31 cellular contexts compared by ENCODE assay signal in genomic region chr2:228652366-228652765, GRCh38.
DNase-seq lines count a peak whose midpoint lies in the region; ATAC-seq and TF ChIP-seq lines count a peak whose summit lies in the region.
"Had no signal": no experiment of that assay in that cellular context is flagged by ENCODE, and none has a peak within 500 bp of the region (broad histone marks: within the 10 kb centered on the region; RNA-seq: fewer than 3 reads in every experiment).

No MANE protein-coding gene starts in this region.

- H3K36me3 ChIP-seq in GM23248 (ENCODE audit: low read depth), result no peaks in the 10 kb centered on the region
- H3K36me3 ChIP-seq: BLaER1 treated with 17β-estradiol and CSF1 and Interleukin-3, amounts not matched to agents 10 nM and 100 nM; prostate gland had no signal

- peak overlapping the region; percentile 45 for H3K4me2 ChIP-seq in GM23248 (ENCODE audit: unreplicated experiment)
- H3K4me2 ChIP-seq: BLaER1 treated with 17β-estradiol and CSF1 and Interleukin-3, amounts not matched to agents 10 nM and 100 nM; KMS-11 had no signal

- H3K9me2 ChIP-seq in GM23248 (ENCODE audit: insufficient read depth), result no peaks in the 10 kb centered on the region

- DNase-seq in A172 (ENCODE audit: low spot score) (peak; percentile 35), GM23248 (peak; percentile 52), fibroblast of the aortic adventitia (ENCODE audit: low read depth) (peak; percentile 50), NCI-H187 treated with DMSO at 0.1 percent for 48 hours (lab: John Stamatoyannopoulos, UW) (no peak), ACHN (no peak), cerebellum (ENCODE audit: low spot score) (no peak)
- DNase-seq in activated T-helper 1 cell treated with anti-CD3 and anti-CD28 coated beads, Interleukin-12 subunit alpha, Interleukin-12 subunit beta, Interleukin-2, Interleukin-4 antibody, amounts not matched to agents 30 ng/mL and 10 ng/mL and 1 ng/mL, durations not matched to agents 14 hours and 24 hours and 36 hours (ENCODE audit: low spot score), result no peak
- DNase-seq: activated CD4-positive, alpha-beta memory T cell treated with anti-CD3 and anti-CD28 coated beads, Interleukin-2, amount 10 ng/mL, durations not matched to agents 7 days and 5 days; activated CD4-positive, CD25-positive, alpha-beta regulatory T cell treated with anti-CD3 and anti-CD28 coated beads, Interleukin-2, amount 50 U/mL, for 72 hours; activated CD8-positive, alpha-beta memory T cell treated with anti-CD3 and anti-CD28 coated beads, Interleukin-2, amount 50 U/mL, for 48 hours; aorta; caudate nucleus; endodermal cell; H9; left ventricle myocardium superior; naive B cell; NCI-H526 treated with DMSO at 0.1 percent for 48 hours; RPMI8226; stimulated activated CD4-positive, alpha-beta T cell treated with anti-CD3 and anti-CD28 coated beads, Interleukin-15, amount 100 ng/mL, for 24 hours; stimulated activated naive CD4-positive, alpha-beta T cell treated with Interleukin-2 at 50 U/mL for 16 hours; T-helper 17 cell; testis had no signal

- H3K4me1 ChIP-seq in GM23248 (ENCODE audit: insufficient read depth), result peaks cover 10% of the 10 kb centered on the region
- H3K4me1 ChIP-seq: BLaER1 treated with 17β-estradiol and CSF1 and Interleukin-3, amounts not matched to agents 10 nM and 100 nM; prostate gland; testis had no signal

- H3K36me3 Mint-ChIP-seq in activated T-helper 1 cell treated with anti-CD3 and anti-CD28 coated beads, Interleukin-12 subunit alpha, Interleukin-12 subunit beta, Interleukin-2, Interleukin-4 antibody, amounts not matched to agents 30 ng/mL and 10 ng/mL and 1 ng/mL, durations not matched to agents 14 hours and 24 hours and 36 hours (ENCODE audit: low read depth), result no peaks in the 10 kb centered on the region
- H3K36me3 Mint-ChIP-seq: activated naive CD4-positive, alpha-beta T cell treated with anti-CD3 and anti-CD28 coated beads, Interleukin-2, amount 50 U/mL, for 72 hours; naive B cell had no signal

- no peak overlapping the region for H3K4me3 Mint-ChIP-seq in activated T-helper 1 cell treated with anti-CD3 and anti-CD28 coated beads, Interleukin-12 subunit alpha, Interleukin-12 subunit beta, Interleukin-2, Interleukin-4 antibody, amounts not matched to agents 30 ng/mL and 10 ng/mL and 1 ng/mL, durations not matched to agents 14 hours and 24 hours and 36 hours
- H3K4me3 Mint-ChIP-seq: activated CD4-positive, alpha-beta memory T cell treated with anti-CD3 and anti-CD28 coated beads, Interleukin-2, amount 10 ng/mL, durations not matched to agents 7 days and 5 days; activated T-helper 17 cell treated with anti-CD3 and anti-CD28 coated beads, Interleukin-2, amount 50 U/mL, for 72 hours; dendritic cell treated with granulocyte-macrophage colony-stimulating factor and Interleukin-4, amounts not matched to agents 40 ng/mL and 50 ng/mL, for 4 days; endodermal cell; H9; naive B cell; T-helper 17 cell had no signal

- intact Hi-C loops in activated T-helper 1 cell treated with anti-CD3 and anti-CD28 coated beads, Interleukin-12 subunit alpha, Interleukin-12 subunit beta, Interleukin-2, Interleukin-4 antibody, amounts not matched to agents 30 ng/mL and 10 ng/mL and 1 ng/mL, durations not matched to agents 14 hours and 24 hours and 36 hours (cut with micrococcal nuclease), result no loop called here

- H3K9ac ChIP-seq in GM23248, result no peak overlapping the region
- H3K9ac ChIP-seq: BLaER1 treated with 17β-estradiol and CSF1 and Interleukin-3, amounts not matched to agents 10 nM and 100 nM; KMS-11 had no signal

- H3K9me3 ChIP-seq in GM23248 (ENCODE audit: low read depth), result no peaks in the 10 kb centered on the region
- H3K9me3 ChIP-seq: BLaER1 treated with 17β-estradiol and CSF1 and Interleukin-3, amounts not matched to agents 10 nM and 100 nM; Caco-2; prostate gland; testis had no signal

- H3K4me3 ChIP-seq in GM23248, result 0 out of 2 replicates have a peak overlapping the region, but pooled peaks have one; percentile 10
- no peak overlapping the region for H3K4me3 ChIP-seq in fibroblast of the aortic adventitia (ENCODE audit: low read depth, low read length)
- H3K4me3 ChIP-seq: BLaER1 treated with 17β-estradiol and CSF1 and Interleukin-3, amounts not matched to agents 10 nM and 100 nM; prostate gland; testis had no signal

- H3K4me1 Mint-ChIP-seq in activated T-helper 1 cell treated with anti-CD3 and anti-CD28 coated beads, Interleukin-12 subunit alpha, Interleukin-12 subunit beta, Interleukin-2, Interleukin-4 antibody, amounts not matched to agents 30 ng/mL and 10 ng/mL and 1 ng/mL, durations not matched to agents 14 hours and 24 hours and 36 hours (ENCODE audit: low read depth), result no peaks in the 10 kb centered on the region
- H3K4me1 Mint-ChIP-seq: activated CD4-positive, alpha-beta memory T cell treated with anti-CD3 and anti-CD28 coated beads, Interleukin-2, amount 10 ng/mL, durations not matched to agents 7 days and 5 days; activated T-helper 17 cell treated with anti-CD3 and anti-CD28 coated beads, Interleukin-2, amount 50 U/mL, for 72 hours; H9; naive B cell; T-helper 17 cell had no signal

- H3K27me3 ChIP-seq in GM23248 (replicated peaks; ENCODE audit: insufficient read depth), result no peaks in the 10 kb centered on the region
- H3K27me3 ChIP-seq: BLaER1 treated with 17β-estradiol and CSF1 and Interleukin-3, amounts not matched to agents 10 nM and 100 nM; testis had no signal

- H2AFZ ChIP-seq in GM23248, result no peak overlapping the region

- H4K20me1 ChIP-seq in GM23248 (ENCODE audit: insufficient read depth), result no peaks in the 10 kb centered on the region
- H4K20me1 ChIP-seq: BLaER1 treated with 17β-estradiol and CSF1 and Interleukin-3, amounts not matched to agents 10 nM and 100 nM had no signal

- peaks cover 15% of the 10 kb centered on the region for H3F3A ChIP-seq in GM23248 (ENCODE audit: insufficient read depth)

- H3K27ac ChIP-seq in GM23248, result no peak overlapping the region
- H3K27ac ChIP-seq: BLaER1 treated with 17β-estradiol and CSF1 and Interleukin-3, amounts not matched to agents 10 nM and 100 nM; KMS-11; prostate gland; testis had no signal

- TF ChIP-seq CTCF in fibroblast of the aortic adventitia (IDR thresholded peaks at IDR 0.05; ENCODE audit: insufficient read depth, low read length), result no peak

- ATAC-seq in SK-N-SH treated with all-trans-retinoic acid at 6 μM for 48 hours, result peak; percentile 97
- ATAC-seq: activated naive CD4-positive, alpha-beta T cell treated with anti-CD3 and anti-CD28 coated beads, Interleukin-2, amount 50 U/mL, for 72 hours; activated T-helper 17 cell treated with anti-CD3 and anti-CD28 coated beads, Interleukin-2, amount 50 U/mL, for 72 hours; esophagus mucosa; left ventricle myocardium superior; T-helper 17 cell had no signal

- no peak overlapping the region for H3K27ac Mint-ChIP-seq in activated T-helper 1 cell treated with anti-CD3 and anti-CD28 coated beads, Interleukin-12 subunit alpha, Interleukin-12 subunit beta, Interleukin-2, Interleukin-4 antibody, amounts not matched to agents 30 ng/mL and 10 ng/mL and 1 ng/mL, durations not matched to agents 14 hours and 24 hours and 36 hours
- H3K27ac Mint-ChIP-seq: activated CD4-positive, alpha-beta memory T cell treated with anti-CD3 and anti-CD28 coated beads, Interleukin-2, amount 10 ng/mL, durations not matched to agents 7 days and 5 days; activated naive CD4-positive, alpha-beta T cell treated with anti-CD3 and anti-CD28 coated beads, Interleukin-2, amount 50 U/mL, for 72 hours; activated T-helper 17 cell treated with anti-CD3 and anti-CD28 coated beads, Interleukin-2, amount 50 U/mL, for 72 hours; dendritic cell treated with granulocyte-macrophage colony-stimulating factor and Interleukin-4, amounts not matched to agents 40 ng/mL and 50 ng/mL, for 4 days; endodermal cell; H9; naive B cell; T-helper 17 cell had no signal

- in situ Hi-C loops in GM23248 (cut with MboI), result loop anchor here (10.0 to 25.0 kb wide), 2 partner anchors 598 to 765 kb away; no protein-coding TSS in a partner anchor
- in situ Hi-C loops in ACHN (cut with HindIII; ENCODE audit: low pct_ligation_motif_present, low pct_unique_long_range_greater_than_20kb, low sequenced_read_pairs), result no loop called here

- H3K79me2 ChIP-seq in GM23248 (ENCODE audit: insufficient read depth), result no peaks in the 10 kb centered on the region

- 19 to 24% methylated on average over 3 of the region's 3 CpGs for WGBS in GM23248 (ENCODE audit: low coverage in 1 of 2, low lambda C conversion rate in 2 of 2, missing lambda C conversion rate in 2 of 2), 2 experiments

- no peaks in the 10 kb centered on the region for H3K9me3 Mint-ChIP-seq in activated T-helper 1 cell treated with anti-CD3 and anti-CD28 coated beads, Interleukin-12 subunit alpha, Interleukin-12 subunit beta, Interleukin-2, Interleukin-4 antibody, amounts not matched to agents 30 ng/mL and 10 ng/mL and 1 ng/mL, durations not matched to agents 14 hours and 24 hours and 36 hours
- H3K9me3 Mint-ChIP-seq: activated CD4-positive, alpha-beta memory T cell treated with anti-CD3 and anti-CD28 coated beads, Interleukin-2, amount 10 ng/mL, durations not matched to agents 7 days and 5 days; dendritic cell treated with granulocyte-macrophage colony-stimulating factor and Interleukin-4, amounts not matched to agents 40 ng/mL and 50 ng/mL, for 4 days; endodermal cell; H9 had no signal

- H3K27me3 Mint-ChIP-seq in activated T-helper 1 cell treated with anti-CD3 and anti-CD28 coated beads, Interleukin-12 subunit alpha, Interleukin-12 subunit beta, Interleukin-2, Interleukin-4 antibody, amounts not matched to agents 30 ng/mL and 10 ng/mL and 1 ng/mL, durations not matched to agents 14 hours and 24 hours and 36 hours (ENCODE audit: insufficient read depth), result no peaks in the 10 kb centered on the region
- H3K27me3 Mint-ChIP-seq: activated CD4-positive, alpha-beta memory T cell treated with anti-CD3 and anti-CD28 coated beads, Interleukin-2, amount 10 ng/mL, durations not matched to agents 7 days and 5 days; activated T-helper 17 cell treated with anti-CD3 and anti-CD28 coated beads, Interleukin-2, amount 50 U/mL, for 72 hours; dendritic cell treated with granulocyte-macrophage colony-stimulating factor and Interleukin-4, amounts not matched to agents 40 ng/mL and 50 ng/mL, for 4 days; naive B cell; T-helper 17 cell had no signal

Comparison
In these comparisons a context has a peak if more than half of its experiments do, and no peak if none do; other contexts are left out.
1. DNase-seq: peak in A172 (single experiment), GM23248 (single experiment) and fibroblast of the aortic adventitia (single experiment); none in activated T-helper 1 cell treated with anti-CD3 and anti-CD28 coated beads, Interleukin-12 subunit alpha, Interleukin-12 subunit beta, Interleukin-2, Interleukin-4 antibody, amounts not matched to agents 30 ng/mL and 10 ng/mL and 1 ng/mL, durations not matched to agents 14 hours and 24 hours and 36 hours (single experiment), NCI-H187 treated with DMSO at 0.1 percent for 48 hours (single experiment), ACHN (single experiment) and cerebellum (single experiment).